Comparison of ENCODE assay signal across 1 cellular context in the genomic region with DNA sequence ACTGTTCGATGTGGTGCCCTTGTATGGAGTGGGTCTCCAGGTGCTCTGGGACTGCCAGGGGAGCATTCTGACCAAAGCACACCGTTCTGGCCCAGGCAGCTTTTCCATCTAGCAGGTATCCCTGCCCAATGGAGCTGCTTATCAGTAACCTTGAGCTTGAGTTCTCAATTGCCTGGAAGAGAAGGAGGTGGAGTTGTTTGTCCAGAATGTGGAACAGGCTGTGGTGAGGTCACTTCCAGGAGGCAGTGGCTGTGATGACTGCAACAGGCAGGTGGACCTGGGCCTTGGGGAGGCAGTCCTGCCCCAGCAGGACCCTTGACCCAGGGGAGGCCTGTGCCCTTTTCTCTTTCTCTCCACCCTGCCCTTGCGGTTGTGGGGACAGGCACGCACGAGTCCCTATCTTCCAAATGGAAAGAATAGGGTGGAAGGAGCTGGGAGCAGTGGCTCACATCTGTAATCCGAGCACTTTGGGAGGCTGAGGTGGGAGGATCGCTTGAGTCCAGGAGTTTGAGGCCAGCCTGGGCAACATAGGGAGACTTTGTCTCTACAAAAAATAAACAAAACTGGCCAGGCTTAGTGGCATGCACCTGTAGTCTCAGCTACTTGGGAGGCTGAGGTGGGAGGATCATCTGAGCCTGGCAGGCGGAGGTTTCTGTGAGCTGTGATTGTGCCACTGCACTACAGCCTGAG.
TF ChIP-seq lines count a peak whose summit lies in the region.

No MANE protein-coding gene starts in this region.

TF ChIP-seq in HepG2, 621 proteins besides CTCF, POLR2A, EP300 and RAD21 (continued from another document):
- TF ChIP-seq TRAFD1 (CRISPR knock-in tag; IDR thresholded peaks at IDR 0.05; ENCODE audit: borderline replicate concordance): no peak
- TF ChIP-seq ZNF530 (CRISPR knock-in tag; IDR thresholded peaks at IDR 0.05; ENCODE audit: low read depth): no peak
- no peak for TF ChIP-seq ZSCAN25 (CRISPR knock-in tag; IDR thresholded peaks at IDR 0.05)
- TF ChIP-seq KLF9 (CRISPR knock-in tag; IDR thresholded peaks at IDR 0.05; ENCODE audit: low read depth): no peak
